8 cellular contexts compared by ENCODE assay signal in the genomic region with DNA sequence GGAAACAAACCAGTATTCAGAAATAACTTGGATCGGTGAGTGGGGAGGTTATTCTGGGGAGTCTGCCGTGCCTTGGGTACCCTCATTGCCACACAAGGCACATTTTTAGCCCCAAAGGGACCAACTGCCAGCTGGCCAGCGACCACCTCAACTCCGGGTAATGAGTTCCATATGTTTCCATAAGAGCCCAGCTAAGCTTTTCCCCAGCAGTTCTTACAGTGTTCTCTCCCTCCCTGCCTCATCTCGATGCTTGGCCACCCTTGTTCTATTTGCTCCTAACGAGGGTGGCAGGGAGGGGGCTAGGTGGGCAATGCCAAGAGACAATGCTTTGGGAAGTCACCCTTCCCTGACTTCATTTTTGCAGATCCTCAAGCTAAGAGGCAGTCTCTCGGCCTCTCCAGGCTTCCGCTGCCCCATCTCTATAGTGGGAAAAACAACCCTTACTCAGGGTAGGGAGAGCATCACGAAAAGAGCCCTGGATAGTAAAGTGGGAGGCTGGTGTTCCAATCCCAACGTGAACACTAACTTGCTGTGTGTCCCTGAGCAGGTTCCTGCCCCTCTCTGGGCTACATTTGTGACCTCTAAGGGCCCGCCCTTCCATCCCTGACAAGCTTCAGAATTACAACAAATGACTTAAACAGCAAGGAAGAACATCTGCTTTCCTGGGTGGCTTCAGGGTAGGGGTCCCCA. TPM values are rescaled to one million over a fixed set of nuclear protein-coding genes. Genes with fewer than 3 reads are reported as not detected.
DNase-seq lines count a peak whose midpoint lies in the region; ATAC-seq, FAIRE-seq and TF ChIP-seq lines count a peak whose summit lies in the region.

No MANE protein-coding gene starts in this region.

- peak overlapping the region; percentile 71; the same call in 1 of the 2 replicates for H2AK5ac ChIP-seq in H1 (ENCODE audit: low read depth, low read length)

- H4K91ac ChIP-seq in H1 (replicated peaks; ENCODE audit: insufficient read length, low read length) = peak overlapping the region; percentile 95

- TF ChIP-seq POLR2A in H1 (IDR thresholded peaks at IDR 0.05; ENCODE audit: control extremely low read depth in 1 of 2, low read depth in 2 of 2, low read length in 2 of 2) = no peak

- H3K4me3 Mint-ChIP-seq in Calu3 (ENCODE audit: low read depth, unreplicated experiment) = peak overlapping the region; percentile 95

- BruUV-seq in Calu3 (replicated peaks; lab: Mats Ljungman, UMichigan) = no TSS peak

- H3K9me3 Mint-ChIP-seq in Calu3 (ENCODE audit: low read depth, unreplicated experiment) = no peaks in the 10 kb centered on the region

- H3K36me3 ChIP-seq in OCI-LY3 (replicated peaks; ENCODE audit: low read depth, low read length) = peaks cover 4% of the 10 kb centered on the region
- peaks cover 0 to 17% (median 0%) of the 10 kb centered on the region in 4 experiments; a peak in 5 of 8 replicates for H3K36me3 ChIP-seq in H1 (ENCODE audit: control insufficient read depth in 2 of 4, insufficient read depth in 4 of 4, low read length in 3 of 4)
- H3K36me3 ChIP-seq in psoas muscle (ENCODE audit: insufficient read depth in 1 of 2, low read depth in 1 of 2) = peaks cover 0 to 9% of the 10 kb centered on the region in 2 donors

- TF ChIP-seq CTCF in Calu3 (IDR thresholded peaks at IDR 0.05; ENCODE audit: unreplicated experiment) (no peak), OCI-LY3 (IDR thresholded peaks at IDR 0.05; ENCODE audit: low read depth, low read length) (no peak), H1 (IDR thresholded peaks at IDR 0.05; ENCODE audit: control extremely low read depth in 1 of 3, insufficient read depth in 1 of 3, low read depth in 1 of 3, low read length in 3 of 3) (no peak; a peak in 1 of 4 replicates), psoas muscle (IDR thresholded peaks at IDR 0.05) (no peak)

- CTCF ChIA-PET in Calu3 (lab: Charles Lee) (interaction anchor here (0.7 kb wide), 3 partner anchors 25 to 749 kb away, joined by 3 to 5 read pairs (median 3); no protein-coding TSS in a partner anchor), H1 (lab: Charles Lee; ENCODE audit: partially characterized antibody) (interaction anchor here (0.7 to 21.9 kb wide), 14 partner anchors 9 to 138 kb away, joined by 3 to 706 read pairs (median 4); partner anchors contain the start of gene RPL11)

- TF ChIP-seq EP300 in H1 (IDR thresholded peaks at IDR 0.05; ENCODE audit: borderline replicate concordance in 1 of 2, low read depth in 2 of 2, low read length in 2 of 2) = no peak

- H4K5ac ChIP-seq in H1 (ENCODE audit: insufficient read length, low read depth, low read length) = no peak overlapping the region

- no peak overlapping the region; the same call in 1 of the 2 replicates for H4K8ac ChIP-seq in H1 (ENCODE audit: extremely low read depth, insufficient read depth, low read length)

- TF ChIP-seq RAD21 in H1 (IDR thresholded peaks at IDR 0.05 in 1 of 2, conservative IDR thresholded peaks at IDR 0.05 in 1 of 2; ENCODE audit: low read depth in 2 of 2, low read length in 2 of 2) = no peak

- no peak overlapping the region for H3K56ac ChIP-seq in H1 (replicated peaks; ENCODE audit: insufficient read length, low read depth, low read length)

- intact Hi-C loops in Calu3 (cut with micrococcal nuclease; ENCODE audit: unreplicated experiment) = no loop called here
- intact Hi-C loops in psoas muscle (cut with DNase I) = loop anchor here in 1 of 2 donors (5.0 kb wide), 1 partner anchor 34 kb away; no protein-coding TSS in a partner anchor

- H3K4me1 Mint-ChIP-seq in Calu3 (ENCODE audit: low read depth, unreplicated experiment) = peaks cover 32% of the 10 kb centered on the region

- H3K9me3 ChIP-seq in OCI-LY3 (ENCODE audit: insufficient read depth, low read length) (no peaks in the 10 kb centered on the region), H1 (ENCODE audit: insufficient read depth in 2 of 2, low read depth in 1 of 2, low read length in 1 of 2) (no peaks in the 10 kb centered on the region), psoas muscle (no peaks in the 10 kb centered on the region)

- peaks cover 28% of the 10 kb centered on the region for H3K36me3 Mint-ChIP-seq in Calu3 (ENCODE audit: insufficient read depth, unreplicated experiment)

- H3K23ac ChIP-seq in H1 (ENCODE audit: insufficient read length) = no peak overlapping the region

- peak overlapping the region; percentile 84; the same call in 1 of the 2 replicates for H2BK5ac ChIP-seq in H1 (ENCODE audit: low read depth, low read length)

- 88% methylated on average over 11 of the region's 11 CpGs; no CpG with 5 or more reads in 1 of the 2 experiments for WGBS in H1 (ENCODE audit: extremely low coverage in 1 of 2, insufficient coverage in 1 of 2, insufficient read length in 1 of 2, insufficient replicate concordance in 2 of 2, low coverage in 1 of 2, low lambda C conversion rate in 2 of 2, missing lambda C conversion rate in 1 of 2), 2 experiments
- 80 to 86% (median 80%) methylated on average over 11 of the region's 11 CpGs for WGBS in psoas muscle, 3 donors

- no peak overlapping the region for H2AFZ ChIP-seq in OCI-LY3 (ENCODE audit: low read depth, low read length)
- H2AFZ ChIP-seq in H1 (ENCODE audit: low read length) = no peak overlapping the region

- POLR2A ChIA-PET in H1 (lab: Charles Lee; ENCODE audit: partially characterized antibody) = interaction anchor here (1.1 to 20.4 kb wide), 7 partner anchors 8 to 145 kb away, joined by 4 to 547 read pairs (median 47); partner anchors contain the start of gene RPL11

- H3K4me3 ChIP-seq in OCI-LY3 (ENCODE audit: low read length) (peak overlapping the region; percentile 95), H1 (ENCODE audit: extremely low read depth in 1 of 4, insufficient read depth in 2 of 4, low read depth in 3 of 4, low read length in 4 of 4) (peak overlapping the region in 1 of 4 experiments; percentile 63; a peak in 2 of 8 replicates), psoas muscle (no peak overlapping the region)

- no peaks in the 10 kb centered on the region for H3K27me3 ChIP-seq in OCI-LY3 (ENCODE audit: low read depth, low read length)
- H3K27me3 ChIP-seq in H1 (replicated peaks in 1 of 4; ENCODE audit: control insufficient read depth in 3 of 4, extremely low read depth in 1 of 4, insufficient read depth in 3 of 4, low read length in 3 of 4) = peaks cover 0 to 6% (median 1%) of the 10 kb centered on the region in 4 experiments; a peak in 3 of 7 replicates
- H3K27me3 ChIP-seq in psoas muscle (ENCODE audit: insufficient read depth in 3 of 3, low read length in 2 of 3) = no peaks in the 10 kb centered on the region

- peaks cover 21% of the 10 kb centered on the region for H3K23me2 ChIP-seq in H1 (ENCODE audit: low read depth, low read length)

- no peak for FAIRE-seq in H1 (lab: Jason Lieb, UNC)

- H3K79me2 ChIP-seq in OCI-LY3 (ENCODE audit: low read length) (no peaks in the 10 kb centered on the region), H1 (ENCODE audit: control insufficient read depth in 1 of 2, insufficient read depth in 2 of 2, low read length in 2 of 2) (peaks cover 0 to 10% of the 10 kb centered on the region in 2 experiments; a peak in 2 of 4 replicates)

- H3K27ac Mint-ChIP-seq in Calu3 (ENCODE audit: unreplicated experiment) = no peak overlapping the region

- H4K20me1 ChIP-seq in OCI-LY3 (ENCODE audit: insufficient read depth, low read length) = no peaks in the 10 kb centered on the region
- peaks cover under 1 to 5% of the 10 kb centered on the region in 2 experiments for H4K20me1 ChIP-seq in H1 (replicated peaks in 1 of 2; ENCODE audit: control insufficient read depth in 1 of 2, insufficient read depth in 2 of 2, low read length in 2 of 2)

- peak overlapping the region; percentile 82 for H2BK20ac ChIP-seq in H1 (ENCODE audit: low read length)

- H3K9ac ChIP-seq in OCI-LY3 (ENCODE audit: low read length) (peak overlapping the region; percentile 95), H1 (replicated peaks in 1 of 4; ENCODE audit: extremely low read depth in 1 of 4, low read depth in 3 of 4, low read length in 3 of 4) (no peak overlapping the region)

- H2BK120ac ChIP-seq in H1 (replicated peaks; ENCODE audit: low read depth, low read length) = no peak overlapping the region

- no peak overlapping the region for H3K14ac ChIP-seq in H1 (ENCODE audit: insufficient read length)

- H3K79me1 ChIP-seq in H1 (ENCODE audit: low read depth, low read length) = no peaks in the 10 kb centered on the region; the same call in 1 of the 2 replicates

- H2BK15ac ChIP-seq in H1 (ENCODE audit: low read length) = peak overlapping the region; percentile 19; the same call in 1 of the 2 replicates

- H3K4me1 ChIP-seq in OCI-LY3 (ENCODE audit: low read length) (peaks cover 43% of the 10 kb centered on the region), H1 (replicated peaks in 1 of 4; ENCODE audit: control insufficient read depth in 3 of 4, insufficient read depth in 4 of 4, low read length in 3 of 4) (peaks cover 21 to 36% (median 24%) of the 10 kb centered on the region in 4 experiments), psoas muscle (peaks cover 20% of the 10 kb centered on the region)

- no peak overlapping the region for H3K4ac ChIP-seq in H1 (replicated peaks; ENCODE audit: insufficient read length, low read depth, low read length)

- no peak for ATAC-seq in psoas muscle
- no peak for ATAC-seq in GM18511 (IDR thresholded peaks at IDR 0.05; ENCODE audit: unreplicated experiment)

- H2BK12ac ChIP-seq in H1 (ENCODE audit: low read depth, low read length) = peak overlapping the region; percentile 96; the same call in 1 of the 2 replicates

- H3K4me2 ChIP-seq in OCI-LY3 (ENCODE audit: low read length) = peak overlapping the region; percentile 97
- H3K4me2 ChIP-seq in H1 (ENCODE audit: insufficient read depth in 1 of 2, low read depth in 2 of 2, low read length in 2 of 2) = peak overlapping the region; percentile 95 to 98

- H3K18ac ChIP-seq in H1 (ENCODE audit: extremely low read depth, low read length) = peak overlapping the region; percentile 78

- DNase-seq in Calu3 = no peak
- DNase-seq in H1 (ENCODE audit: low read depth in 1 of 2, low spot score in 2 of 2) = no peak
- no peak for DNase-seq in psoas muscle
- DNase-seq in RKO (ENCODE audit: low spot score) = no peak
- DNase-seq in dedifferentiated amniotic fluid mesenchymal stem cell (ENCODE audit: extremely low spot score) = no peak
- no peak for DNase-seq in NCI-H1436 (lab: John Stamatoyannopoulos, UW)

- no peaks in the 10 kb centered on the region for H3K27me3 Mint-ChIP-seq in Calu3 (ENCODE audit: unreplicated experiment)

- H3K27ac ChIP-seq in OCI-LY3 (ENCODE audit: low read length) (no peak overlapping the region), H1 (ENCODE audit: low read depth, low read length) (no peak overlapping the region), psoas muscle (peak overlapping the region; percentile 79)

RNA-seq across cellular contexts. Expression of gene ID3, which starts 6.0 kb away (rescaled TPM):
- 25.2 and 30.2 TPM in 2 replicates for total RNA-seq in Calu3 (2022)
- total RNA-seq in H1 (2021; fragmentation: NEBNext Ultra II Directional; extraction: Animal tissue kit (Norgen Biotek cat#: 25700)) = 240 and 252 TPM in 2 replicates
- polyA plus RNA-seq in H1 (2011; rRNA removed) = 304 and 490 TPM in 2 replicates
- polyA plus RNA-seq in H1 (2011; cell fraction: cytosol; rRNA removed) = 310 TPM
- 192 TPM for polyA plus RNA-seq in H1 (2011; cell fraction: nucleus; rRNA removed)
- 135 to 194 TPM (median 157 TPM) in 4 replicates for polyA plus RNA-seq in H1 (2012, experiment 1 of 2)
- polyA plus RNA-seq in H1 (2012, experiment 2 of 2) = 300 TPM
- 260 TPM for polyA plus RNA-seq in H1 (2013, experiment 1 of 2)
- 250 TPM for polyA plus RNA-seq in H1 (2013, experiment 2 of 2)
- polyA minus RNA-seq in H1 (2011; rRNA and poly(A)+ RNA removed) = 30.4 and 61.8 TPM in 2 replicates
- polyA minus RNA-seq in H1 (2011; cell fraction: cytosol; rRNA and poly(A)+ RNA removed) = 97.4 TPM
- polyA minus RNA-seq in H1 (2011; cell fraction: nucleus; rRNA and poly(A)+ RNA removed) = 104 TPM
- total RNA-seq in psoas muscle = 10 to 100 TPM; 17.8 to 97.3 (median 81.2) TPM
- polyA plus RNA-seq in psoas muscle = 100 to 1,000 TPM in 1 of 3 donors, 10 to 100 TPM in 2; 26.8 to 126 (median 33.7) TPM

RNA-seq across cellular contexts. Expression of gene E2F2, which starts 22.3 kb away (rescaled TPM):
- total RNA-seq in Calu3 (2022) = 6.2 and 8.1 TPM in 2 replicates
- 6.1 and 7.0 TPM in 2 replicates for total RNA-seq in H1 (2021; fragmentation: NEBNext Ultra II Directional; extraction: Animal tissue kit (Norgen Biotek cat#: 25700))
- polyA plus RNA-seq in H1 (2011; rRNA removed) = 1.8 and 2.3 TPM in 2 replicates
- polyA plus RNA-seq in H1 (2011; cell fraction: cytosol; rRNA removed) = 1.8 TPM
- polyA plus RNA-seq in H1 (2011; cell fraction: nucleus; rRNA removed) = 2.4 TPM
- 3.9 to 5.3 TPM (median 4.1 TPM) in 4 replicates for polyA plus RNA-seq in H1 (2012, experiment 1 of 2)
- 3.4 TPM for polyA plus RNA-seq in H1 (2012, experiment 2 of 2)
- polyA plus RNA-seq in H1 (2013, experiment 1 of 2) = 3.1 TPM
- 2.9 TPM for polyA plus RNA-seq in H1 (2013, experiment 2 of 2)
- polyA minus RNA-seq in H1 (2011; rRNA and poly(A)+ RNA removed) = 3.2 and 4.8 TPM in 2 replicates
- 2.7 TPM for polyA minus RNA-seq in H1 (2011; cell fraction: cytosol; rRNA and poly(A)+ RNA removed)
- 3.8 TPM for polyA minus RNA-seq in H1 (2011; cell fraction: nucleus; rRNA and poly(A)+ RNA removed)
- total RNA-seq in psoas muscle = under 1 TPM in 3 of 4 donors, not detected in 1; 0.06 to 0.32 (median 0.17) TPM
- polyA plus RNA-seq in psoas muscle = under 1 TPM in 2 of 3 donors, not detected in 1; 0.03 to 0.05 TPM
